15 cellular contexts compared by ENCODE assay signal in genomic region chr4:62490635-62491034, GRCh38.
DNase-seq lines count a peak whose midpoint lies in the region; ATAC-seq and TF ChIP-seq lines count a peak whose summit lies in the region.
"Had no signal": no experiment of that assay in that cellular context is flagged by ENCODE, and none has a peak within 500 bp of the region (broad histone marks: within the 10 kb centered on the region; RNA-seq: fewer than 3 reads in every experiment).

No MANE protein-coding gene starts in this region.

- H3K27ac Mint-ChIP-seq in MCF 10A (ENCODE audit: low read depth, unreplicated experiment): no peak overlapping the region
- H3K27ac Mint-ChIP-seq in activated CD8-positive, alpha-beta memory T cell treated with anti-CD3 and anti-CD28 coated beads, Interleukin-2, amount 10 ng/mL, durations not matched to agents 7 days and 5 days: no peak overlapping the region
- no peak overlapping the region for H3K27ac Mint-ChIP-seq in activated T-helper 17 cell treated with anti-CD3 and anti-CD28 coated beads, Interleukin-2, amount 50 U/mL, for 72 hours
- H3K27ac Mint-ChIP-seq: CD4-positive, CD25-positive, alpha-beta regulatory T cell; GM23338 had no signal

- TF ChIP-seq CTCF in mammary epithelial cell (conservative IDR thresholded peaks at IDR 0.05 in 1 of 2, IDR thresholded peaks at IDR 0.05 in 1 of 2; ENCODE audit: extremely low read depth in 1 of 2, insufficient read depth in 1 of 2, low read depth in 1 of 2, low read length in 2 of 2): no peak
- no peak for TF ChIP-seq CTCF in MCF 10A (IDR thresholded peaks at IDR 0.05; ENCODE audit: unreplicated experiment)
- TF ChIP-seq CTCF in fibroblast of pulmonary artery (IDR thresholded peaks at IDR 0.05; ENCODE audit: low read length, missing control alignments): no peak

- H3K9ac ChIP-seq in mammary epithelial cell (ENCODE audit: insufficient read depth, low read length): no peak overlapping the region
- H3K9ac ChIP-seq: BLaER1 had no signal

- dilution Hi-C loops in mammary epithelial cell (cut with HindIII; ENCODE audit: low sequenced_read_pairs): no loop called here

- H4K20me1 ChIP-seq in mammary epithelial cell (ENCODE audit: insufficient read depth, low read length): no peaks in the 10 kb centered on the region
- H4K20me1 ChIP-seq: BLaER1 had no signal

- no peaks in the 10 kb centered on the region for H3K9me3 ChIP-seq in mammary epithelial cell (replicated peaks; ENCODE audit: insufficient read depth, low read length)
- H3K9me3 ChIP-seq: BLaER1 had no signal

- no peak overlapping the region for H3K4me2 ChIP-seq in mammary epithelial cell (ENCODE audit: insufficient read depth, low read depth, low read length)
- H3K4me2 ChIP-seq: BLaER1, GM23338 had no signal

- no peak overlapping the region for H3K4me3 Mint-ChIP-seq in MCF 10A (ENCODE audit: unreplicated experiment)
- H3K4me3 Mint-ChIP-seq in activated CD8-positive, alpha-beta memory T cell treated with anti-CD3 and anti-CD28 coated beads, Interleukin-2, amount 10 ng/mL, durations not matched to agents 7 days and 5 days: no peak overlapping the region
- H3K4me3 Mint-ChIP-seq in activated T-helper 17 cell treated with anti-CD3 and anti-CD28 coated beads, Interleukin-2, amount 50 U/mL, for 72 hours: no peak overlapping the region
- H3K4me3 Mint-ChIP-seq: CD4-positive, CD25-positive, alpha-beta regulatory T cell; GM23338 had no signal

- no peaks in the 10 kb centered on the region for H3K36me3 ChIP-seq in mammary epithelial cell (ENCODE audit: insufficient read depth, low read length)
- H3K36me3 ChIP-seq: BLaER1 had no signal

- no peaks in the 10 kb centered on the region for H3K79me2 ChIP-seq in mammary epithelial cell (ENCODE audit: insufficient read depth, low read length)

- DNase-seq in mammary epithelial cell (peak; percentile 4), MCF 10A (ENCODE audit: unreplicated experiment) (no peak), fibroblast of pulmonary artery (ENCODE audit: low read depth) (peak; percentile 8), left kidney (ENCODE audit: low read depth, low spot score) (peak; percentile 2), substantia nigra (lab: John Stamatoyannopoulos, UW) (no peak), NOMO-1 (lab: John Stamatoyannopoulos, UW; ENCODE audit: unreplicated experiment in 2 of 2) (no peak)
- DNase-seq in activated CD8-positive, alpha-beta memory T cell treated with anti-CD3 and anti-CD28 coated beads, Interleukin-2, amount 10 ng/mL, durations not matched to agents 7 days and 5 days: no peak
- DNase-seq: AML-193; CD4-positive, CD25-positive, alpha-beta regulatory T cell; H7 had no signal

- in situ Hi-C loops in mammary epithelial cell (cut with MboI; ENCODE audit: low sequenced_read_pairs in 2 of 2): no loop called here

- H3K9me3 Mint-ChIP-seq in MCF 10A (ENCODE audit: unreplicated experiment): no peaks in the 10 kb centered on the region
- peaks cover 6% of the 10 kb centered on the region for H3K9me3 Mint-ChIP-seq in activated CD8-positive, alpha-beta memory T cell treated with anti-CD3 and anti-CD28 coated beads, Interleukin-2, amount 10 ng/mL, durations not matched to agents 7 days and 5 days (ENCODE audit: low read depth)
- H3K9me3 Mint-ChIP-seq in activated T-helper 17 cell treated with anti-CD3 and anti-CD28 coated beads, Interleukin-2, amount 50 U/mL, for 72 hours: peaks cover 9% of the 10 kb centered on the region

- H3K4me1 Mint-ChIP-seq in MCF 10A (ENCODE audit: insufficient read depth, unreplicated experiment): peaks cover 4% of the 10 kb centered on the region
- no peaks in the 10 kb centered on the region for H3K4me1 Mint-ChIP-seq in activated CD8-positive, alpha-beta memory T cell treated with anti-CD3 and anti-CD28 coated beads, Interleukin-2, amount 10 ng/mL, durations not matched to agents 7 days and 5 days
- H3K4me1 Mint-ChIP-seq in activated T-helper 17 cell treated with anti-CD3 and anti-CD28 coated beads, Interleukin-2, amount 50 U/mL, for 72 hours: no peaks in the 10 kb centered on the region
- H3K4me1 Mint-ChIP-seq: CD4-positive, CD25-positive, alpha-beta regulatory T cell had no signal

- peaks cover 7% of the 10 kb centered on the region for H3K4me1 ChIP-seq in mammary epithelial cell (ENCODE audit: insufficient read depth, low read length)
- H3K4me1 ChIP-seq: BLaER1 had no signal

- no peak overlapping the region for H2AFZ ChIP-seq in mammary epithelial cell (ENCODE audit: low read depth, low read length)
- H2AFZ ChIP-seq: GM23338 had no signal

- no peaks in the 10 kb centered on the region for H3K27me3 Mint-ChIP-seq in MCF 10A (ENCODE audit: insufficient read depth, unreplicated experiment)
- H3K27me3 Mint-ChIP-seq in activated CD8-positive, alpha-beta memory T cell treated with anti-CD3 and anti-CD28 coated beads, Interleukin-2, amount 10 ng/mL, durations not matched to agents 7 days and 5 days: no peaks in the 10 kb centered on the region
- no peaks in the 10 kb centered on the region for H3K27me3 Mint-ChIP-seq in activated T-helper 17 cell treated with anti-CD3 and anti-CD28 coated beads, Interleukin-2, amount 50 U/mL, for 72 hours
- H3K27me3 Mint-ChIP-seq: CD4-positive, CD25-positive, alpha-beta regulatory T cell had no signal

- H3K27ac ChIP-seq in mammary epithelial cell (ENCODE audit: insufficient read depth, low read depth, low read length) (no peak overlapping the region), substantia nigra (ENCODE audit: low read depth, low read length, poor library complexity, severe bottlenecking) (no peak overlapping the region)
- H3K27ac ChIP-seq: 22Rv1, BLaER1, HL-60 had no signal

- intact Hi-C loops in mammary epithelial cell (cut with micrococcal nuclease): no loop called here
- intact Hi-C loops in MCF 10A (cut with micrococcal nuclease): no loop called here

- no peaks in the 10 kb centered on the region for H3K36me3 Mint-ChIP-seq in MCF 10A (ENCODE audit: insufficient read depth, unreplicated experiment)
- no peaks in the 10 kb centered on the region for H3K36me3 Mint-ChIP-seq in activated CD8-positive, alpha-beta memory T cell treated with anti-CD3 and anti-CD28 coated beads, Interleukin-2, amount 10 ng/mL, durations not matched to agents 7 days and 5 days
- no peaks in the 10 kb centered on the region for H3K36me3 Mint-ChIP-seq in activated T-helper 17 cell treated with anti-CD3 and anti-CD28 coated beads, Interleukin-2, amount 50 U/mL, for 72 hours (ENCODE audit: low read depth)
- H3K36me3 Mint-ChIP-seq: CD4-positive, CD25-positive, alpha-beta regulatory T cell had no signal

- H3K27me3 ChIP-seq in mammary epithelial cell (ENCODE audit: insufficient read depth, low read length): no peaks in the 10 kb centered on the region
- H3K27me3 ChIP-seq: BLaER1 had no signal

- 100% methylated on average over 1 of the region's 1 CpG for WGBS in mammary epithelial cell (ENCODE audit: low coverage, missing lambda C conversion rate)

- no TSS peak for BruUV-seq in mammary epithelial cell (replicated peaks; lab: Mats Ljungman, UMichigan)
- BruUV-seq in MCF 10A (replicated peaks; lab: Mats Ljungman, UMichigan): no TSS peak

- POLR2A ChIA-PET in MCF 10A (lab: Yijun Ruan, JAX): no interaction called here

- H3K4me3 ChIP-seq in mammary epithelial cell (replicated peaks in 1 of 3; ENCODE audit: insufficient read depth in 1 of 3, low read depth in 2 of 3, low read length in 3 of 3) (no peak overlapping the region), fibroblast of pulmonary artery (replicated peaks; ENCODE audit: low read depth, low read length) (no peak overlapping the region)
- H3K4me3 ChIP-seq: BLaER1, GM23338 had no signal

- no peak for ATAC-seq in activated CD8-positive, alpha-beta memory T cell treated with anti-CD3 and anti-CD28 coated beads, Interleukin-2, amount 10 ng/mL, durations not matched to agents 7 days and 5 days
- ATAC-seq in activated T-helper 17 cell treated with anti-CD3 and anti-CD28 coated beads, Interleukin-2, amount 50 U/mL, for 72 hours (replicated peaks): no peak
- ATAC-seq: GM23338 had no signal

- CTCF ChIA-PET in mammary epithelial cell (lab: Charles Lee; ENCODE audit: low non-redundant PET) (no interaction called here), MCF 10A (lab: Yijun Ruan, JAX) (interaction anchor here (0.6 to 0.7 kb wide), 3 partner anchors 22 to 169 kb away, joined by 3 to 4 read pairs (median 3); no protein-coding TSS in a partner anchor)
- CTCF ChIA-PET in activated CD8-positive, alpha-beta memory T cell treated with anti-CD3 and anti-CD28 coated beads, Interleukin-2, amount 10 ng/mL, durations not matched to agents 7 days and 5 days (lab: Charles Lee): no interaction called here

Comparison
In these comparisons a context has a peak if more than half of its experiments do, and no peak if none do; other contexts are left out.
1. DNase-seq: peak in mammary epithelial cell (single experiment), fibroblast of pulmonary artery (single experiment) and left kidney (single experiment); none in MCF 10A (single experiment), substantia nigra (0 of 49), NOMO-1 (0 of 2) and activated CD8-positive, alpha-beta memory T cell treated with anti-CD3 and anti-CD28 coated beads, Interleukin-2, amount 10 ng/mL, durations not matched to agents 7 days and 5 days (single experiment).